12 cellular contexts compared by ENCODE assay signal in the genomic region with DNA sequence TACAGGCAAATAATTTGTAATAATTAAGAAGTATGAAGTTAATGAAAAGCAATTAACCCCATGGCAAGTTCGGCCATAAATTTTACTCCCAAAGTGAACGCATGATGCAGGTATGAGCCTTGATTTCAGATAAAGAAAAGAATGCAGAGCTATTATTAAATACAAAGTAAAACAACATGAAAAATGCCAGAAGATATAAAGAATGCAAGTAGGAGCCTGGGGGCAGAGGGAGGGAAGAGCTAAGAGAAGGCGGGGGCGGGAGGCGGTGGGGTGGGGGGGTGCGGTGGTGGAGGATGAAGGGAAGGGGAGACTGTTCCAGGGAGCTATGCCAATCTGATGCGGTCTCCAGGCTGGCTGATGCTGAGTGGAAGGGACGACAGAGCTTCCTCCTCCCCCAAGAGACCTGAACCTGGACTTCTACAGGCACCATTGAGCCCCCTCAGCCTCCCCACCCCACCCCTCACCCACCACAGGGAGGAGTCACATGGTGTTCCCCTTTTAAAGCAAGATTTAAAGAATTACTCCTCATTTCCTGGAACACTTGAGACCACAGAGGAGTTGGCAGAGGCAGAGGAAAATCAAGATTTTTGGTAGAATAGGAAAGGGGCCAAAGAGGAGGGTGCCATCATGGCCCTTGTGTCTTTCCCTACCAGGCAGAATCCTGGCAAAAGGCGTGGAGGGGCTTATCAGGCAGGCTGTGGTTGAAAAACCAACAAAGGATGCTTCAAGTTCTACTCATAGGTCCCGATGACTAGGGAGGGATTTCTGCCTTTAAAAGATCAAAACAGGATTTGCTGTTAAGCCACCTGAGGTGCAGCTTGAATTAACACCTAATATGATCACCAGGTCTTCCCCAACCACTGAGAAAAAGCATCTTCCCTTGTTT. TPM values are rescaled to one million over a fixed set of nuclear protein-coding genes. Genes with fewer than 3 reads are reported as not detected.
DNase-seq lines count a peak whose midpoint lies in the region; ATAC-seq, FAIRE-seq and TF ChIP-seq lines count a peak whose summit lies in the region.
"Had no signal": no experiment of that assay in that cellular context is flagged by ENCODE, and none has a peak within 500 bp of the region (broad histone marks: within the 10 kb centered on the region; RNA-seq: fewer than 3 reads in every experiment).

No MANE protein-coding gene starts in this region.

- POLR2A ChIA-PET in Caco-2 (lab: Charles Lee) = no interaction called here
- POLR2A ChIA-PET in CD8-positive, alpha-beta T cell (lab: Charles Lee) = interaction anchor here (0.6 to 0.8 kb wide), 2 partner anchors 9 to 18 kb away, joined by 3 read pairs; no protein-coding TSS in a partner anchor

- H3K27me3 ChIP-seq in Caco-2 (replicated peaks; ENCODE audit: control insufficient read depth, insufficient read depth, low read length) (no peaks in the 10 kb centered on the region), smooth muscle cell (ENCODE audit: low read depth) (no peaks in the 10 kb centered on the region), pancreas (peaks cover 0 to 3% (median 0%) of the 10 kb centered on the region in 4 donors)
- no peaks in the 10 kb centered on the region for H3K27me3 ChIP-seq in CD8-positive, alpha-beta T cell (ENCODE audit: insufficient read depth, low read length)

- peaks cover 10% of the 10 kb centered on the region for H3K4me1 ChIP-seq in Caco-2
- peaks cover 14% of the 10 kb centered on the region for H3K4me1 ChIP-seq in smooth muscle cell (ENCODE audit: low read depth)
- H3K4me1 ChIP-seq in pancreas = no peaks in the 10 kb centered on the region
- peaks cover 4% of the 10 kb centered on the region for H3K4me1 ChIP-seq in CD8-positive, alpha-beta T cell (ENCODE audit: insufficient read depth, low read length)

- peaks cover 43% of the 10 kb centered on the region for H3F3A ChIP-seq in smooth muscle cell (ENCODE audit: low read depth)

- no peaks in the 10 kb centered on the region for H4K20me1 ChIP-seq in smooth muscle cell (ENCODE audit: low read depth)

- no peaks in the 10 kb centered on the region for H3K36me3 Mint-ChIP-seq in Caco-2 (ENCODE audit: insufficient read depth, unreplicated experiment)
- no peaks in the 10 kb centered on the region for H3K36me3 Mint-ChIP-seq in CD8-positive, alpha-beta T cell
- H3K36me3 Mint-ChIP-seq in activated CD4-positive, alpha-beta T cell treated with anti-CD3 and anti-CD28 coated beads, Interleukin-2, amount 10 ng/mL, durations not matched to agents 24 days and 14 days (ENCODE audit: low read depth) = no peaks in the 10 kb centered on the region

- H3K4me1 Mint-ChIP-seq in Caco-2 (ENCODE audit: low read depth, unreplicated experiment) = peaks cover 29% of the 10 kb centered on the region
- peaks cover 9% of the 10 kb centered on the region for H3K4me1 Mint-ChIP-seq in CD8-positive, alpha-beta T cell (ENCODE audit: low read depth)
- peaks cover 11% of the 10 kb centered on the region for H3K4me1 Mint-ChIP-seq in activated CD4-positive, alpha-beta T cell treated with anti-CD3 and anti-CD28 coated beads, Interleukin-2, amount 10 ng/mL, durations not matched to agents 24 days and 14 days

- FAIRE-seq in pancreas (lab: Jason Lieb, UNC) = no peak
- FAIRE-seq: GM12892 had no signal

- WGBS in smooth muscle cell (ENCODE audit: low lambda C conversion rate) = 38% methylated on average over 9 of the region's 10 CpGs
- WGBS in pancreas, 2 donors = 65 to 75% methylated on average over 10 of the region's 10 CpGs

- H2AFZ ChIP-seq in smooth muscle cell (ENCODE audit: low read depth) = no peak overlapping the region

- DNase-seq in Caco-2 (no peak), T1000 (lab: John Stamatoyannopoulos, UW) (peak; percentile 5), fibroblast of mammary gland (ENCODE audit: low read depth) (peak; percentile 54), smooth muscle cell (lab: John Stamatoyannopoulos, UW; ENCODE audit: unreplicated experiment) (no peak), pancreas (no peak), COLO829 (ENCODE audit: low spot score) (no peak)
- DNase-seq in CD8-positive, alpha-beta T cell = no peak
- DNase-seq in activated CD4-positive, alpha-beta T cell treated with anti-CD3 and anti-CD28 coated beads, Interleukin-2, amount 10 ng/mL, durations not matched to agents 24 days and 14 days = no peak
- DNase-seq: activated T-cell treated with anti-CD3 and anti-CD28 coated beads, Interleukin-2, amount 50 U/mL, for 72 hours; COR-L47; NCI-H2029 had no signal

- no peaks in the 10 kb centered on the region for H3K36me3 ChIP-seq in Caco-2 (ENCODE audit: control insufficient read depth, insufficient read depth, low read length)
- no peaks in the 10 kb centered on the region for H3K36me3 ChIP-seq in smooth muscle cell (ENCODE audit: low read depth)
- H3K36me3 ChIP-seq in pancreas = no peaks in the 10 kb centered on the region
- H3K36me3 ChIP-seq in CD8-positive, alpha-beta T cell (ENCODE audit: insufficient read depth, low read length) = no peaks in the 10 kb centered on the region

- H3K4me3 ChIP-seq in Caco-2 (ENCODE audit: low read depth, low read length) (no peak overlapping the region), fibroblast of mammary gland (ENCODE audit: control insufficient read depth, low read depth, low read length) (no peak overlapping the region), smooth muscle cell (no peak overlapping the region), pancreas (no peak overlapping the region)
- no peak overlapping the region for H3K4me3 ChIP-seq in CD8-positive, alpha-beta T cell (ENCODE audit: low read depth, low read length)

- no peak overlapping the region for H3K4me3 Mint-ChIP-seq in Caco-2 (ENCODE audit: unreplicated experiment)
- no peak overlapping the region for H3K4me3 Mint-ChIP-seq in CD8-positive, alpha-beta T cell
- no peak overlapping the region for H3K4me3 Mint-ChIP-seq in activated CD4-positive, alpha-beta T cell treated with anti-CD3 and anti-CD28 coated beads, Interleukin-2, amount 10 ng/mL, durations not matched to agents 24 days and 14 days
- H3K4me3 Mint-ChIP-seq: activated T-cell treated with anti-CD3 and anti-CD28 coated beads, Interleukin-2, amount 50 U/mL, for 72 hours had no signal

- H3K79me2 ChIP-seq in smooth muscle cell (ENCODE audit: low read depth) = no peaks in the 10 kb centered on the region

- H3K27ac ChIP-seq in smooth muscle cell (ENCODE audit: low read depth) (peak overlapping the region; percentile 85), pancreas (no peak overlapping the region)
- no peak overlapping the region for H3K27ac ChIP-seq in CD8-positive, alpha-beta T cell (ENCODE audit: low read depth, low read length)

- peak overlapping the region; percentile 73 for H3K27ac Mint-ChIP-seq in Caco-2 (ENCODE audit: unreplicated experiment)
- H3K27ac Mint-ChIP-seq in CD8-positive, alpha-beta T cell = no peak overlapping the region
- H3K27ac Mint-ChIP-seq in activated CD4-positive, alpha-beta T cell treated with anti-CD3 and anti-CD28 coated beads, Interleukin-2, amount 10 ng/mL, durations not matched to agents 24 days and 14 days = no peak overlapping the region
- H3K27ac Mint-ChIP-seq: activated T-cell treated with anti-CD3 and anti-CD28 coated beads, Interleukin-2, amount 50 U/mL, for 72 hours had no signal

- TF ChIP-seq CTCF in Caco-2 (IDR thresholded peaks at IDR 0.05; ENCODE audit: insufficient read depth in 1 of 2, low read depth in 1 of 2, low read length in 1 of 2, severe bottlenecking in 1 of 2, unreplicated experiment in 1 of 2) (no peak), fibroblast of mammary gland (conservative IDR thresholded peaks at IDR 0.05; ENCODE audit: control insufficient read depth, insufficient read depth, low read depth, low read length) (no peak), smooth muscle cell (IDR thresholded peaks at IDR 0.05; ENCODE audit: borderline replicate concordance, insufficient read depth, poor library complexity, severe bottlenecking) (no peak), pancreas (IDR thresholded peaks at IDR 0.05) (no peak)
- TF ChIP-seq CTCF in CD8-positive, alpha-beta T cell (IDR thresholded peaks at IDR 0.05) = no peak

- peak overlapping the region; percentile 25 for H3K9ac ChIP-seq in smooth muscle cell (ENCODE audit: low read depth)

- H3K27me3 Mint-ChIP-seq in Caco-2 (ENCODE audit: insufficient read depth, unreplicated experiment) = no peaks in the 10 kb centered on the region
- peaks cover 13% of the 10 kb centered on the region for H3K27me3 Mint-ChIP-seq in CD8-positive, alpha-beta T cell (ENCODE audit: low read depth)
- H3K27me3 Mint-ChIP-seq in activated CD4-positive, alpha-beta T cell treated with anti-CD3 and anti-CD28 coated beads, Interleukin-2, amount 10 ng/mL, durations not matched to agents 24 days and 14 days = no peaks in the 10 kb centered on the region

- intact Hi-C loops in Caco-2 (cut with micrococcal nuclease; ENCODE audit: unreplicated experiment) (loop anchor here (2.0 to 5.0 kb wide), 3 partner anchors 19 to 200 kb away; no protein-coding TSS in a partner anchor), pancreas (cut with DNase I) (loop anchor here in 1 of 3 donors (10.0 kb wide), 1 partner anchor 253 kb away; no protein-coding TSS in a partner anchor)
- intact Hi-C loops in CD8-positive, alpha-beta T cell (cut with DNase I, micrococcal nuclease) = no loop called here
- intact Hi-C loops in activated CD4-positive, alpha-beta T cell treated with anti-CD3 and anti-CD28 coated beads, Interleukin-2, amount 10 ng/mL, durations not matched to agents 24 days and 14 days (cut with micrococcal nuclease) = loop anchor here (5.0 kb wide), 1 partner anchor 45 kb away; no protein-coding TSS in a partner anchor

- BruUV-seq in Caco-2 (replicated peaks; lab: Mats Ljungman, UMichigan) = no TSS peak

- H3K9me3 Mint-ChIP-seq in Caco-2 (ENCODE audit: unreplicated experiment) = no peaks in the 10 kb centered on the region
- H3K9me3 Mint-ChIP-seq in CD8-positive, alpha-beta T cell = no peaks in the 10 kb centered on the region
- no peaks in the 10 kb centered on the region for H3K9me3 Mint-ChIP-seq in activated CD4-positive, alpha-beta T cell treated with anti-CD3 and anti-CD28 coated beads, Interleukin-2, amount 10 ng/mL, durations not matched to agents 24 days and 14 days
- H3K9me3 Mint-ChIP-seq: activated T-cell treated with anti-CD3 and anti-CD28 coated beads, Interleukin-2, amount 50 U/mL, for 72 hours had no signal

- H3K4me2 ChIP-seq in smooth muscle cell = peak overlapping the region; percentile 71

- CTCF ChIA-PET in Caco-2 (lab: Charles Lee) = interaction anchor here (0.8 kb wide), 1 partner anchor 294 kb away, joined by 3 read pairs; a partner anchor contains a TSS
- CTCF ChIA-PET in CD8-positive, alpha-beta T cell (lab: Charles Lee) = interaction anchor here (0.5 to 7.0 kb wide), 5 partner anchors 9 to 255 kb away, joined by 3 to 31 read pairs (median 3); a partner anchor contains a TSS

- no peak for ATAC-seq in pancreas
- no peak for ATAC-seq in CD8-positive, alpha-beta T cell

- no peaks in the 10 kb centered on the region for H3K9me3 ChIP-seq in Caco-2
- H3K9me3 ChIP-seq in smooth muscle cell (replicated peaks; ENCODE audit: low read depth) = no peaks in the 10 kb centered on the region
- no peaks in the 10 kb centered on the region for H3K9me3 ChIP-seq in pancreas
- H3K9me3 ChIP-seq in CD8-positive, alpha-beta T cell (ENCODE audit: low read length) = no peaks in the 10 kb centered on the region

RNA-seq across cellular contexts. Expression of a gene that starts 45.4 kb away (rescaled TPM):
- 7.2 and 8.1 TPM in 2 replicates for total RNA-seq in Caco-2 (2022)
- 65.1 and 73.2 TPM in 2 replicates for total RNA-seq in smooth muscle cell
- 53.8 and 76.9 TPM in 2 replicates for polyA plus RNA-seq in smooth muscle cell
- 1 to 10 TPM; 2.8 to 10.0 (median 4.7) TPM for total RNA-seq in pancreas
- 1 to 10 TPM; 9.1 to 10.0 TPM for polyA plus RNA-seq in pancreas
- total RNA-seq in CD8-positive, alpha-beta T cell = 10 to 100 TPM; 30.3 to 31.4 TPM
- total RNA-seq in activated CD4-positive, alpha-beta T cell treated with anti-CD3 and anti-CD28 coated beads, Interleukin-2, amount 10 ng/mL, durations not matched to agents 24 days and 14 days = 22.3 and 22.6 TPM in 2 replicates

Comparison
In these comparisons a context has a peak if more than half of its experiments do, and no peak if none do; other contexts are left out.
1. DNase-seq: peak in T1000 (single experiment) and fibroblast of mammary gland (single experiment); none in Caco-2 (0 of 2), smooth muscle cell (single experiment), pancreas (0 of 6), COLO829 (single experiment), CD8-positive, alpha-beta T cell (0 of 7) and activated CD4-positive, alpha-beta T cell treated with anti-CD3 and anti-CD28 coated beads, Interleukin-2, amount 10 ng/mL, durations not matched to agents 24 days and 14 days (single experiment).
2. intact Hi-C loops: an anchor here in Caco-2 (2.0 to 5.0 kb wide) and activated CD4-positive, alpha-beta T cell treated with anti-CD3 and anti-CD28 coated beads, Interleukin-2, amount 10 ng/mL, durations not matched to agents 24 days and 14 days (5.0 kb wide); none called in CD8-positive, alpha-beta T cell.